ENCODE assay signal across 8 cellular contexts in genomic region chr3:86229775-86230094, GRCh38.
"Had no signal": no experiment of that assay in that cellular context is flagged by ENCODE, and none has a peak within 500 bp of the region (broad histone marks: within the 10 kb centered on the region; RNA-seq: fewer than 3 reads in every experiment).

No MANE protein-coding gene starts in this region.

- H3K4me2 ChIP-seq: GM23338 had no signal

- ATAC-seq: GM23338, K562 had no signal

- H2AFZ ChIP-seq: GM23338 had no signal

- FAIRE-seq: H1, H54, HTR-8/SVneo, K562 had no signal

- DNase-seq: H9, HCEC 1CT, KG1 had no signal

- H3K4me3 ChIP-seq: GM23338, K562 had no signal
